In the genomic region with DNA sequence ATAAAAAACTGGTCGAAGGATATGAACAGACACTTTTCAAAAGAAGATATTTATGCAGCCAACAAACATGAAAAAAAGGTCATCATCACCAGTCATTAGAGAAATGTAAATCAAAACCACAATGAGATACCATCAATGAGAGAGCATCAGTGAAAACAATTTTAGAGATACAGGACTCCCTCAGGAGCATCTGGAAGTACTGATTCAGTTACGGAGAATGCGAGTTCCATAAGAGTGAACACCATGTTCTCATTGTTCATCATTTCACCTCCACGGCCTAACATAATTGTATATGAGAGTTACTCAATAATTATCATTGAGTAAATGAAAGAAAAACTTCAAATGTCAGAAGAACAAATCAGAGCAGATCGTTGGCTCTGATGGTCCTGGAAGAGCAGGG, we compare ENCODE assay signal across 26 cellular contexts.
"Had no signal": no experiment of that assay in that cellular context is flagged by ENCODE, and none has a peak within 500 bp of the region (broad histone marks: within the 10 kb centered on the region; RNA-seq: fewer than 3 reads in every experiment).

No MANE protein-coding gene starts in this region.

- H3K36me3 Mint-ChIP-seq: activated CD8-positive, alpha-beta memory T cell treated with anti-CD3 and anti-CD28 coated beads, Interleukin-2, amount 10 ng/mL, durations not matched to agents 7 days and 5 days; brain had no signal

- H3K36me3 ChIP-seq: cardiac muscle cell, SJSA1 had no signal

- DNase-seq: activated B cell treated with CpG ODN at 0.5 μM for 24 hours; activated CD4-positive, alpha-beta T cell treated with anti-CD3 and anti-CD28 coated beads for 1 hour; activated CD4-positive, alpha-beta T cell treated with anti-CD3 and anti-CD28 coated beads, Interleukin-2, amount 10 ng/mL, durations not matched to agents 24 days and 14 days; activated CD4-positive, alpha-beta T cell treated with anti-CD3 and anti-CD28 coated beads, Interleukin-2, amount 50 U/mL, for 48 hours; activated CD8-positive, alpha-beta memory T cell treated with anti-CD3 and anti-CD28 coated beads, Interleukin-2, amount 10 ng/mL, durations not matched to agents 7 days and 5 days; activated effector memory CD4-positive, alpha-beta T cell treated with anti-CD3 and anti-CD28 coated beads, Interleukin-2, amount 50 U/mL, for 16 hours; activated naive CD4-positive, alpha-beta T cell treated with Interleukin-2 at 50 U/mL for 16 hours; activated naive CD8-positive, alpha-beta T cell treated with anti-CD3 and anti-CD28 coated beads, Interleukin-2, amount 50 U/mL, for 24 hours; activated T-cell treated with anti-CD3 and anti-CD28 coated beads, Interleukin-2, amount 50 U/mL, for 4 hours; amygdala; Karpas-422; NCI-H1105 treated with DMSO at 0.1 percent for 48 hours; NCI-H1436 treated with DMSO at 0.1 percent for 48 hours; NCI-H187; NCI-H2081; NCI-H446; NCI-H524; PC-3; SHP77; SW 1271 had no signal

- H3K4me3 ChIP-seq: cardiac muscle cell, K562, SJSA1 had no signal

- H3K27ac Mint-ChIP-seq: activated B cell treated with CpG ODN at 0.5 μM for 24 hours; activated CD4-positive, alpha-beta T cell treated with anti-CD3 and anti-CD28 coated beads, Interleukin-2, amount 10 ng/mL, durations not matched to agents 24 days and 14 days; activated CD8-positive, alpha-beta memory T cell treated with anti-CD3 and anti-CD28 coated beads, Interleukin-2, amount 10 ng/mL, durations not matched to agents 7 days and 5 days; activated naive CD8-positive, alpha-beta T cell treated with anti-CD3 and anti-CD28 coated beads, Interleukin-2, amount 50 U/mL, for 24 hours had no signal

- H3K4me1 Mint-ChIP-seq: activated B cell treated with CpG ODN at 0.5 μM for 24 hours; activated CD4-positive, alpha-beta T cell treated with anti-CD3 and anti-CD28 coated beads, Interleukin-2, amount 10 ng/mL, durations not matched to agents 24 days and 14 days; activated CD8-positive, alpha-beta memory T cell treated with anti-CD3 and anti-CD28 coated beads, Interleukin-2, amount 10 ng/mL, durations not matched to agents 7 days and 5 days; activated naive CD8-positive, alpha-beta T cell treated with anti-CD3 and anti-CD28 coated beads, Interleukin-2, amount 50 U/mL, for 24 hours had no signal

- H3K27me3 ChIP-seq: cardiac muscle cell, SJSA1 had no signal

- H3K27ac ChIP-seq: cardiac muscle cell, SJSA1 had no signal

- H3K4me1 ChIP-seq: SJSA1 had no signal

- H3K4me3 Mint-ChIP-seq: activated B cell treated with CpG ODN at 0.5 μM for 24 hours; activated CD4-positive, alpha-beta T cell treated with anti-CD3 and anti-CD28 coated beads, Interleukin-2, amount 10 ng/mL, durations not matched to agents 24 days and 14 days; activated CD8-positive, alpha-beta memory T cell treated with anti-CD3 and anti-CD28 coated beads, Interleukin-2, amount 10 ng/mL, durations not matched to agents 7 days and 5 days; activated naive CD8-positive, alpha-beta T cell treated with anti-CD3 and anti-CD28 coated beads, Interleukin-2, amount 50 U/mL, for 24 hours; activated T-cell treated with anti-CD3 and anti-CD28 coated beads, Interleukin-2, amount 50 U/mL, for 4 hours; brain had no signal

- ATAC-seq: activated CD8-positive, alpha-beta memory T cell treated with anti-CD3 and anti-CD28 coated beads, Interleukin-2, amount 10 ng/mL, durations not matched to agents 7 days and 5 days; activated naive CD4-positive, alpha-beta T cell treated with anti-CD3 and anti-CD28 coated beads, Interleukin-2, amount 50 U/mL, for 72 hours; activated naive CD8-positive, alpha-beta T cell treated with anti-CD3 and anti-CD28 coated beads, Interleukin-2, amount 50 U/mL, for 24 hours; activated T-cell treated with anti-CD3 and anti-CD28 coated beads, Interleukin-2, amount 50 U/mL, for 4 hours; K562; PC-3; SK-N-SH treated with all-trans-retinoic acid at 6 μM for 48 hours had no signal
